8 cellular contexts compared by ENCODE assay signal in the genomic region with DNA sequence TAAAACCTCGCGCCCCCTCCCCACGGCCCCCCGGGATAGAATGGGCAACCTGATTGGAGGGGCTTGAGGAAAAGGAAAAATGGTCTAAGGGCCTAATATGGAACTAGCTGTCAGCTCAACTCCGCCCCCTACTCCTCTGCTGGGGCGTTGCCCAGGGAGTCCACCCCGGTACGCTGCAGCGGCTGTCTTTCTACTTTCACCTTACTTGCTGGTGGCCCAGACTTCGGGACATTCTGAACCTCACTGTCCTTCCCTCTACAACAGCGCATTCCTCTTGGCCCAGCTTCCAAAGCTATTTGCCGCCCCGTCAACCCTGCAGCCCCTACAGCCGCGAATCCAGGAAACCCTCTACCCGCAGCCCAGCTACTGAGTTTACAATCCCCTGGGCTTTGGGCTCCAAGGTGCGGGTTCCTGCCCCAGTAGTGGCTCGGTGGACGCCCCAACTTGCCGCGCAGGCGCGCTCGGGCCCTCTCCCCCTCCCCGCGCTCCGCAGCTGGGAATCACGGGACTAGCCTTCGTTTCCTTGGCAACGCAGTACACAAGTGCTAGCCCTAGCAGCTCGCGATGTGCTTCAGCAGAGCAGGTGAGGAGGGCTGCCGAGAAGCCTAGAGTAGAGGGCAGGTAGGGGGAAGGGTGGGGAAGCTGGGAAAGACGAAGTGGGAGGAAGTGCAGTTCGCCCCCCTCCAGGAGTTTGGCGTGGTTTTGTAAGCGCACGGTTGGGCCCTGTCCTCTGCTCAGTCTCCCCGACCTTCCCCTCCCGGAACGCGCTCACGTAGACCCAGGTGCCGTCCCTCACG. TPM values are rescaled to one million over a fixed set of nuclear protein-coding genes. Genes with fewer than 3 reads are reported as not detected.
DNase-seq lines count a peak whose midpoint lies in the region; ATAC-seq and TF ChIP-seq lines count a peak whose summit lies in the region.

No MANE protein-coding gene starts in this region.

- no peaks in the 10 kb centered on the region for H4K20me1 ChIP-seq in neural cell (ENCODE audit: insufficient read depth)

- H3K4me3 ChIP-seq in foreskin fibroblast (ENCODE audit: low read depth in 1 of 2, low read length in 2 of 2) = peak overlapping the region; percentile 63 to 74
- peak overlapping the region; percentile 82 for H3K4me3 ChIP-seq in neural cell (ENCODE audit: low read length)

- H3K27ac ChIP-seq in KOPT-K1 (ENCODE audit: low read depth, low read length, poor library complexity, severe bottlenecking) (peak overlapping the region; percentile 59), neural cell (ENCODE audit: low read length) (peak overlapping the region; percentile 60)

- H3K9me3 ChIP-seq in KOPT-K1 (ENCODE audit: insufficient read depth, low read length, poor library complexity, severe bottlenecking) = no peaks in the 10 kb centered on the region
- H3K9me3 ChIP-seq in neural cell (ENCODE audit: low read length) = no peaks in the 10 kb centered on the region

- H3K4me2 ChIP-seq in neural cell (ENCODE audit: low read length) = peak overlapping the region; percentile 76

- TF ChIP-seq EP300 in neural cell (conservative IDR thresholded peaks at IDR 0.05; ENCODE audit: poor library complexity, severe bottlenecking) = peak; percentile 69

- peak; percentile 85 for ATAC-seq in GM21737 (IDR thresholded peaks at IDR 0.05; ENCODE audit: unreplicated experiment)

- H2AFZ ChIP-seq in neural cell (ENCODE audit: low read depth, low read length) = peak overlapping the region; percentile 99

- H3K27me3 ChIP-seq in neural cell (ENCODE audit: insufficient read depth, low read depth, low read length) = no peaks in the 10 kb centered on the region

- no peaks in the 10 kb centered on the region for H3K9me3 Mint-ChIP-seq in stimulated activated naive CD8-positive, alpha-beta T cell treated with anti-CD3 and anti-CD28 coated beads, Interleukin-15, Interleukin-2, amounts not matched to agents 100 ng/mL and 50 ng/mL, for 24 hours

- H3K4me3 Mint-ChIP-seq in stimulated activated naive CD8-positive, alpha-beta T cell treated with anti-CD3 and anti-CD28 coated beads, Interleukin-15, Interleukin-2, amounts not matched to agents 100 ng/mL and 50 ng/mL, for 24 hours = peak overlapping the region; percentile 87

- H3K9me2 ChIP-seq in neural cell (ENCODE audit: insufficient read depth, low read length) = no peaks in the 10 kb centered on the region

- H3K4me1 Mint-ChIP-seq in stimulated activated naive CD8-positive, alpha-beta T cell treated with anti-CD3 and anti-CD28 coated beads, Interleukin-15, Interleukin-2, amounts not matched to agents 100 ng/mL and 50 ng/mL, for 24 hours (ENCODE audit: low read depth) = peaks cover 9% of the 10 kb centered on the region

- H3K79me2 ChIP-seq in neural cell (replicated peaks; ENCODE audit: insufficient read depth, low read length) = no peaks in the 10 kb centered on the region

- no peaks in the 10 kb centered on the region for H3K36me3 ChIP-seq in KOPT-K1 (ENCODE audit: insufficient read depth, low read length)
- no peaks in the 10 kb centered on the region for H3K36me3 ChIP-seq in neural cell (ENCODE audit: insufficient read depth, low read length)

- no peaks in the 10 kb centered on the region for H3K27me3 Mint-ChIP-seq in stimulated activated naive CD8-positive, alpha-beta T cell treated with anti-CD3 and anti-CD28 coated beads, Interleukin-15, Interleukin-2, amounts not matched to agents 100 ng/mL and 50 ng/mL, for 24 hours

- H3K27ac Mint-ChIP-seq in stimulated activated naive CD8-positive, alpha-beta T cell treated with anti-CD3 and anti-CD28 coated beads, Interleukin-15, Interleukin-2, amounts not matched to agents 100 ng/mL and 50 ng/mL, for 24 hours = peak overlapping the region; percentile 63

- no peaks in the 10 kb centered on the region for H3K36me3 Mint-ChIP-seq in stimulated activated naive CD8-positive, alpha-beta T cell treated with anti-CD3 and anti-CD28 coated beads, Interleukin-15, Interleukin-2, amounts not matched to agents 100 ng/mL and 50 ng/mL, for 24 hours (ENCODE audit: low read depth)

- DNase-seq in DMS53 (lab: John Stamatoyannopoulos, UW) (peak; percentile 99), RPMI7951 (ENCODE audit: low read depth) (peak; percentile 73), foreskin fibroblast (peak; percentile 48 to 88)
- DNase-seq in activated T-helper 9 cell treated with anti-CD3 and anti-CD28 coated beads, Interleukin-2, amount 50 U/mL, for 16 hours (ENCODE audit: low read depth) = peak; percentile 78

- no peak for TF ChIP-seq RAD21 in neural cell (conservative IDR thresholded peaks at IDR 0.05)

- TF ChIP-seq CTCF in foreskin fibroblast (IDR thresholded peaks at IDR 0.05; ENCODE audit: low read depth, low read length) = no peak
- no peak for TF ChIP-seq CTCF in neural cell (IDR thresholded peaks at IDR 0.05; ENCODE audit: poor library complexity, severe bottlenecking)

- H3K9ac ChIP-seq in neural cell (ENCODE audit: low read length) = peak overlapping the region; percentile 75

- no peaks in the 10 kb centered on the region for H3F3A ChIP-seq in neural cell (ENCODE audit: insufficient read depth, low read length, poor library complexity, severe bottlenecking)

TF ChIP-seq in neural cell, 6 proteins besides CTCF, POLR2A, EP300 and RAD21:
- TF ChIP-seq, protein P1, sequence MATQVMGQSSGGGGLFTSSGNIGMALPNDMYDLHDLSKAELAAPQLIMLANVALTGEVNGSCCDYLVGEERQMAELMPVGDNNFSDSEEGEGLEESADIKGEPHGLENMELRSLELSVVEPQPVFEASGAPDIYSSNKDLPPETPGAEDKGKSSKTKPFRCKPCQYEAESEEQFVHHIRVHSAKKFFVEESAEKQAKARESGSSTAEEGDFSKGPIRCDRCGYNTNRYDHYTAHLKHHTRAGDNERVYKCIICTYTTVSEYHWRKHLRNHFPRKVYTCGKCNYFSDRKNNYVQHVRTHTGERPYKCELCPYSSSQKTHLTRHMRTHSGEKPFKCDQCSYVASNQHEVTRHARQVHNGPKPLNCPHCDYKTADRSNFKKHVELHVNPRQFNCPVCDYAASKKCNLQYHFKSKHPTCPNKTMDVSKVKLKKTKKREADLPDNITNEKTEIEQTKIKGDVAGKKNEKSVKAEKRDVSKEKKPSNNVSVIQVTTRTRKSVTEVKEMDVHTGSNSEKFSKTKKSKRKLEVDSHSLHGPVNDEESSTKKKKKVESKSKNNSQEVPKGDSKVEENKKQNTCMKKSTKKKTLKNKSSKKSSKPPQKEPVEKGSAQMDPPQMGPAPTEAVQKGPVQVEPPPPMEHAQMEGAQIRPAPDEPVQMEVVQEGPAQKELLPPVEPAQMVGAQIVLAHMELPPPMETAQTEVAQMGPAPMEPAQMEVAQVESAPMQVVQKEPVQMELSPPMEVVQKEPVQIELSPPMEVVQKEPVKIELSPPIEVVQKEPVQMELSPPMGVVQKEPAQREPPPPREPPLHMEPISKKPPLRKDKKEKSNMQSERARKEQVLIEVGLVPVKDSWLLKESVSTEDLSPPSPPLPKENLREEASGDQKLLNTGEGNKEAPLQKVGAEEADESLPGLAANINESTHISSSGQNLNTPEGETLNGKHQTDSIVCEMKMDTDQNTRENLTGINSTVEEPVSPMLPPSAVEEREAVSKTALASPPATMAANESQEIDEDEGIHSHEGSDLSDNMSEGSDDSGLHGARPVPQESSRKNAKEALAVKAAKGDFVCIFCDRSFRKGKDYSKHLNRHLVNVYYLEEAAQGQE (IDR thresholded peaks at IDR 0.05; ENCODE audit: borderline replicate concordance) = no peak
- TF ChIP-seq TAF1 (IDR thresholded peaks at IDR 0.05; ENCODE audit: low read depth) (no peak), SMC3 (conservative IDR thresholded peaks at IDR 0.05; ENCODE audit: poor library complexity) (peak; percentile 38), POLR2AphosphoS5 (IDR thresholded peaks at IDR 0.05) (peak; percentile 54), MXI1 (conservative IDR thresholded peaks at IDR 0.05; ENCODE audit: poor library complexity, severe bottlenecking) (peak; percentile 89), EZH2 (IDR thresholded peaks at IDR 0.05; ENCODE audit: borderline replicate concordance, insufficient read depth, low read length, poor library complexity, severe bottlenecking) (no peak)

RNA-seq across cellular contexts. Expression of gene CHIA, which starts 55.6 kb away (rescaled TPM):
- not detected in 2 replicates for total RNA-seq in RPMI7951 (2014; rRNA removed; shearing (Covaris generic))
- not detected in 2 replicates for polyA plus RNA-seq in neural cell
- polyA minus RNA-seq in neural cell = not detected in 2 replicates

Comparison
In these comparisons a context has a peak if more than half of its experiments do, and no peak if none do; other contexts are left out.
1. Peak in every context shown above with its lines: DNase-seq, ATAC-seq, H3K4me3 ChIP-seq and H3K27ac ChIP-seq.